In genomic region chr9:133839822-133840329, GRCh38 we compare ENCODE assay signal across 15 cellular contexts.
DNase-seq lines count a peak whose midpoint lies in the region; ATAC-seq, FAIRE-seq and TF ChIP-seq lines count a peak whose summit lies in the region.
"Had no signal": no experiment of that assay in that cellular context is flagged by ENCODE, and none has a peak within 500 bp of the region (broad histone marks: within the 10 kb centered on the region; RNA-seq: fewer than 3 reads in every experiment).

No MANE protein-coding gene starts in this region.

- H3K4me1 ChIP-seq in endothelial cell of umbilical vein (ENCODE audit: control insufficient read depth, extremely low read depth, insufficient read depth, low read length) (peaks cover 11% of the 10 kb centered on the region), right lobe of liver (peaks cover 0 to 6% (median 0%) of the 10 kb centered on the region in 4 donors), prostate gland (replicated peaks) (no peaks in the 10 kb centered on the region)
- no peaks in the 10 kb centered on the region for H3K4me1 ChIP-seq in CD4-positive, alpha-beta memory T cell (ENCODE audit: insufficient read depth, low read length)

- no peak for TF ChIP-seq CTCF in endothelial cell of umbilical vein (IDR thresholded peaks at IDR 0.05; ENCODE audit: extremely low read depth in 1 of 2, insufficient read depth in 1 of 2, low read depth in 1 of 2, low read length in 2 of 2)
- TF ChIP-seq CTCF in right lobe of liver (IDR thresholded peaks at IDR 0.05) = no peak
- TF ChIP-seq CTCF in CD4-positive, alpha-beta T cell (IDR thresholded peaks at IDR 0.05) = no peak
- no peak for TF ChIP-seq CTCF in prostate gland (IDR thresholded peaks at IDR 0.05)

- POLR2A ChIA-PET in endothelial cell of umbilical vein (lab: Charles Lee) = no interaction called here
- POLR2A ChIA-PET in CD4-positive, alpha-beta T cell (lab: Charles Lee) = no interaction called here
- POLR2A ChIA-PET in CD4-positive, alpha-beta memory T cell (lab: Charles Lee; ENCODE audit: partially characterized antibody) = no interaction called here

- CTCF ChIA-PET in endothelial cell of umbilical vein (lab: Charles Lee) = no interaction called here
- CTCF ChIA-PET in CD4-positive, alpha-beta T cell (lab: Charles Lee) = no interaction called here
- CTCF ChIA-PET in CD4-positive, alpha-beta memory T cell (lab: Charles Lee; ENCODE audit: partially characterized antibody) = no interaction called here

- no peaks in the 10 kb centered on the region for H3K9me3 ChIP-seq in endothelial cell of umbilical vein (replicated peaks; ENCODE audit: control insufficient read depth, insufficient read depth, low read length)
- no peaks in the 10 kb centered on the region for H3K9me3 ChIP-seq in right lobe of liver
- H3K9me3 ChIP-seq in CD4-positive, alpha-beta T cell (ENCODE audit: control insufficient read depth, low read length) = no peaks in the 10 kb centered on the region
- no peaks in the 10 kb centered on the region for H3K9me3 ChIP-seq in CD4-positive, alpha-beta memory T cell (ENCODE audit: control insufficient read depth in 1 of 2, low read length in 2 of 2)
- no peaks in the 10 kb centered on the region for H3K9me3 ChIP-seq in prostate gland

- H3K27ac ChIP-seq in endothelial cell of umbilical vein (ENCODE audit: insufficient read depth, low read depth, low read length) = no peak overlapping the region
- peak overlapping the region in 1 of 3 donors; percentile 13 for H3K27ac ChIP-seq in right lobe of liver
- H3K27ac ChIP-seq in CD4-positive, alpha-beta T cell (ENCODE audit: low read depth, low read length) = no peak overlapping the region
- H3K27ac ChIP-seq in CD4-positive, alpha-beta memory T cell (ENCODE audit: low read depth, low read length) = no peak overlapping the region
- H3K27ac ChIP-seq in prostate gland = no peak overlapping the region
- H3K27ac ChIP-seq: PC-9 had no signal

- dilution Hi-C loops in endothelial cell of umbilical vein (cut with MboI; ENCODE audit: extremely low pct_ligation_motif_present, low sequenced_read_pairs) = no loop called here

- no peak for TF ChIP-seq POLR2A in endothelial cell of umbilical vein (IDR thresholded peaks at IDR 0.05; ENCODE audit: low read depth, low read length)
- TF ChIP-seq POLR2A in right lobe of liver (IDR thresholded peaks at IDR 0.05) = no peak
- TF ChIP-seq POLR2A in prostate gland (IDR thresholded peaks at IDR 0.05) = no peak

- H4K20me1 ChIP-seq in endothelial cell of umbilical vein (replicated peaks; ENCODE audit: control insufficient read depth, extremely low read depth, insufficient read depth, low read length) = no peaks in the 10 kb centered on the region

- no peaks in the 10 kb centered on the region for H3K36me3 Mint-ChIP-seq in CD4-positive, alpha-beta T cell (ENCODE audit: low read depth)
- no peaks in the 10 kb centered on the region for H3K36me3 Mint-ChIP-seq in CD4-positive, alpha-beta memory T cell
- H3K36me3 Mint-ChIP-seq: CD8-positive, alpha-beta memory T cell had no signal

- H3K9ac ChIP-seq in endothelial cell of umbilical vein (replicated peaks; ENCODE audit: extremely low read depth, insufficient read depth, low read length) = no peak overlapping the region

- H3K27ac Mint-ChIP-seq in CD4-positive, alpha-beta T cell = no peak overlapping the region
- H3K27ac Mint-ChIP-seq in CD4-positive, alpha-beta memory T cell = no peak overlapping the region
- H3K27ac Mint-ChIP-seq: CD8-positive, alpha-beta memory T cell had no signal

- H3K9me1 ChIP-seq in endothelial cell of umbilical vein (replicated peaks; ENCODE audit: control insufficient read depth, extremely low read depth, insufficient read depth, low read length) = no peaks in the 10 kb centered on the region

- peaks cover 9% of the 10 kb centered on the region for H3K79me2 ChIP-seq in endothelial cell of umbilical vein (ENCODE audit: control insufficient read depth, insufficient read depth, low read length)

- 54% methylated on average over 5 of the region's 15 CpGs for WGBS in right lobe of liver (ENCODE audit: insufficient coverage, low coverage, low lambda C conversion rate, missing lambda C conversion rate)
- 68% methylated on average over 15 of the region's 15 CpGs for whole genome bisulfite sequencing in prostate gland

- H2AFZ ChIP-seq in endothelial cell of umbilical vein (ENCODE audit: low read depth, low read length) = no peak overlapping the region
- H2AFZ ChIP-seq: PC-9 had no signal

- H3K4me3 Mint-ChIP-seq in CD4-positive, alpha-beta T cell = no peak overlapping the region
- no peak overlapping the region for H3K4me3 Mint-ChIP-seq in CD4-positive, alpha-beta memory T cell
- H3K4me3 Mint-ChIP-seq: CD8-positive, alpha-beta memory T cell had no signal

- H3K4me2 ChIP-seq in endothelial cell of umbilical vein (ENCODE audit: insufficient read depth, low read length) = no peak overlapping the region
- H3K4me2 ChIP-seq: PC-9 had no signal

- no TSS peak for BruUV-seq in endothelial cell of umbilical vein (replicated peaks; lab: Mats Ljungman, UMichigan)

- H3K27me3 ChIP-seq in endothelial cell of umbilical vein (ENCODE audit: control insufficient read depth in 2 of 2, insufficient read depth in 2 of 2, low read length in 2 of 2) (no peaks in the 10 kb centered on the region), right lobe of liver (no peaks in the 10 kb centered on the region), prostate gland (replicated peaks; ENCODE audit: insufficient read depth) (no peaks in the 10 kb centered on the region)
- no peaks in the 10 kb centered on the region for H3K27me3 ChIP-seq in CD4-positive, alpha-beta T cell (ENCODE audit: control insufficient read depth, insufficient read depth, low read length)
- H3K27me3 ChIP-seq in CD4-positive, alpha-beta memory T cell (ENCODE audit: insufficient read depth, low read length) = no peaks in the 10 kb centered on the region

- peaks cover 3% of the 10 kb centered on the region for H3K27me3 Mint-ChIP-seq in CD4-positive, alpha-beta T cell
- no peaks in the 10 kb centered on the region for H3K27me3 Mint-ChIP-seq in CD4-positive, alpha-beta memory T cell

- peak; percentile 52 for DNase-seq in AG08396 (ENCODE audit: low spot score)
- peak; percentile 29 for DNase-seq in MV-4-11 (lab: John Stamatoyannopoulos, UW)
- peak; percentile 13 for DNase-seq in endothelial cell of umbilical vein (ENCODE audit: low read depth, low spot score)
- peak in 1 of 3 donors; percentile 58 for DNase-seq in right lobe of liver
- no peak for DNase-seq in NCI-H1436 treated with DMSO at 0.1 percent for 48 hours (lab: John Stamatoyannopoulos, UW)
- no peak for DNase-seq in CD4-positive, alpha-beta T cell
- no peak for DNase-seq in CD4-positive, alpha-beta memory T cell
- DNase-seq in prostate gland (ENCODE audit: low spot score) = no peak
- DNase-seq: activated CD4-positive, CD25-positive, alpha-beta regulatory T cell; activated gamma-delta T cell; CD8-positive, alpha-beta memory T cell; NCI-H1092; PC-9; stimulated activated CD4-positive, alpha-beta T cell treated with anti-CD3 and anti-CD28 coated beads, Interleukin-15, amount 100 ng/mL, for 24 hours had no signal

- no peaks in the 10 kb centered on the region for H3K9me3 Mint-ChIP-seq in CD4-positive, alpha-beta T cell
- peaks cover 0 to 2% (median 0%) of the 10 kb centered on the region in 8 donors for H3K9me3 Mint-ChIP-seq in CD4-positive, alpha-beta memory T cell
- H3K9me3 Mint-ChIP-seq: CD8-positive, alpha-beta memory T cell had no signal

- FAIRE-seq in endothelial cell of umbilical vein (lab: Jason Lieb, UNC) = no peak
- FAIRE-seq: GM12891 had no signal

- peak; percentile 25 to 55 (median 38) for ATAC-seq in right lobe of liver
- no peak for ATAC-seq in CD4-positive, alpha-beta T cell (ENCODE audit: poor library complexity)

- no peaks in the 10 kb centered on the region for H3K4me1 Mint-ChIP-seq in CD4-positive, alpha-beta T cell (ENCODE audit: low read depth)
- H3K4me1 Mint-ChIP-seq in CD4-positive, alpha-beta memory T cell = no peaks in the 10 kb centered on the region
- H3K4me1 Mint-ChIP-seq: CD8-positive, alpha-beta memory T cell had no signal

- intact Hi-C loops in endothelial cell of umbilical vein (cut with micrococcal nuclease) (no loop called here), right lobe of liver (cut with DNase I) (no loop called here), prostate gland (cut with DNase I) (no loop called here)
- intact Hi-C loops in CD4-positive, alpha-beta T cell (cut with DNase I, micrococcal nuclease) = no loop called here
- intact Hi-C loops in CD4-positive, alpha-beta memory T cell (cut with micrococcal nuclease) = no loop called here

- no peaks in the 10 kb centered on the region for H3K36me3 ChIP-seq in endothelial cell of umbilical vein (ENCODE audit: control insufficient read depth in 2 of 2, extremely low read depth in 1 of 2, insufficient read depth in 2 of 2, low read length in 2 of 2)
- H3K36me3 ChIP-seq in right lobe of liver = no peaks in the 10 kb centered on the region
- H3K36me3 ChIP-seq in CD4-positive, alpha-beta memory T cell (ENCODE audit: insufficient read depth, low read length) = no peaks in the 10 kb centered on the region
- no peaks in the 10 kb centered on the region for H3K36me3 ChIP-seq in prostate gland

- no peak overlapping the region for H3K4me3 ChIP-seq in endothelial cell of umbilical vein (replicated peaks in 1 of 3; ENCODE audit: insufficient read depth in 1 of 3, low read depth in 1 of 3, low read length in 3 of 3)
- no peak overlapping the region for H3K4me3 ChIP-seq in right lobe of liver
- H3K4me3 ChIP-seq in CD4-positive, alpha-beta memory T cell (ENCODE audit: low read length in 2 of 2) = no peak overlapping the region
- H3K4me3 ChIP-seq in prostate gland = no peak overlapping the region
- H3K4me3 ChIP-seq: PC-9 had no signal

TF ChIP-seq in endothelial cell of umbilical vein, 7 proteins besides CTCF, POLR2A, EP300 and RAD21:
- no peak for TF ChIP-seq GATA2 (IDR thresholded peaks at IDR 0.05; ENCODE audit: insufficient read depth, insufficient read length, low read depth, low read length)

Comparison
In these comparisons a context has a peak if more than half of its experiments do, and no peak if none do; other contexts are left out.
1. DNase-seq: peak in AG08396 (single experiment), MV-4-11 (single experiment) and endothelial cell of umbilical vein (single experiment); none in NCI-H1436 treated with DMSO at 0.1 percent for 48 hours (single experiment), CD4-positive, alpha-beta T cell (0 of 10), CD4-positive, alpha-beta memory T cell (0 of 5) and prostate gland (single experiment).